In genomic region chr12:47080725-47081502, GRCh38 we compare ENCODE assay signal across 8 cellular contexts. TPM values are rescaled to one million over a fixed set of nuclear protein-coding genes. Genes with fewer than 3 reads are reported as not detected.
DNase-seq lines count a peak whose midpoint lies in the region; ATAC-seq and TF ChIP-seq lines count a peak whose summit lies in the region.

No MANE protein-coding gene starts in this region.

- POLR2A ChIA-PET in PC-9 (lab: Charles Lee; ENCODE audit: unreplicated experiment): interaction anchor here (0.6 kb wide), 1 partner anchor 52 kb away, joined by 7 read pairs; no protein-coding TSS in a partner anchor

- H3K36me3 ChIP-seq in PC-9 (ENCODE audit: low read depth): peaks cover 31% of the 10 kb centered on the region
- H3K36me3 ChIP-seq in parathyroid adenoma (ENCODE audit: control insufficient read depth, insufficient read depth, low read length): no peaks in the 10 kb centered on the region
- peaks cover 0 to 4% of the 10 kb centered on the region in 2 donors for H3K36me3 ChIP-seq in aorta (ENCODE audit: control insufficient read depth in 1 of 2, insufficient read depth in 2 of 2, low read length in 1 of 2)

- peak overlapping the region; percentile 95 for H3K4me2 ChIP-seq in PC-9
- no peak overlapping the region for H3K4me2 ChIP-seq in parathyroid adenoma (ENCODE audit: low read length)

- H3K27me3 ChIP-seq in PC-9 (ENCODE audit: insufficient read depth, low read depth) (no peaks in the 10 kb centered on the region), parathyroid adenoma (ENCODE audit: control insufficient read depth, insufficient read depth, low read length) (no peaks in the 10 kb centered on the region), aorta (ENCODE audit: control insufficient read depth in 1 of 2, insufficient read depth in 2 of 2, low read length in 1 of 2) (no peaks in the 10 kb centered on the region)

- CTCF ChIA-PET in PC-9 (lab: Charles Lee): interaction anchor here (0.5 to 1.3 kb wide), 3 partner anchors 47 to 200 kb away, joined by 5 read pairs; no protein-coding TSS in a partner anchor

- H3K4me3 ChIP-seq in PC-9 (peak overlapping the region; percentile 96), parathyroid adenoma (ENCODE audit: low read depth, low read length) (no peak overlapping the region), aorta (ENCODE audit: low read length in 2 of 2) (peak overlapping the region; percentile 80 to 95)

- in situ Hi-C loops in GM13977 (cut with MboI; ENCODE audit: low pct_unique_long_range_greater_than_20kb, low sequenced_read_pairs, unreplicated experiment): no loop called here

- TF ChIP-seq CTCF in GM13977 (IDR thresholded peaks at IDR 0.05; ENCODE audit: extremely low read depth, insufficient read depth, missing control alignments): no peak
- TF ChIP-seq CTCF in PC-9 (conservative IDR thresholded peaks at IDR 0.05): no peak
- TF ChIP-seq CTCF in parathyroid adenoma (IDR thresholded peaks at IDR 0.05): no peak

- ATAC-seq in aorta (ENCODE audit: low FRiP score) (peak; percentile 59), GM21360 (IDR thresholded peaks at IDR 0.05; ENCODE audit: unreplicated experiment) (no peak)

- H3K79me2 ChIP-seq in PC-9 (ENCODE audit: low read depth) (peaks cover 68% of the 10 kb centered on the region), parathyroid adenoma (no peaks in the 10 kb centered on the region)

- H3K9me3 ChIP-seq in PC-9 (ENCODE audit: insufficient read depth, low read depth): 0 out of 2 replicates have a peak, but pooled peaks cover 1% of the 10 kb centered on the region
- no peaks in the 10 kb centered on the region for H3K9me3 ChIP-seq in parathyroid adenoma (ENCODE audit: control insufficient read depth, low read length)
- H3K9me3 ChIP-seq in aorta (ENCODE audit: control insufficient read depth, low read length): no peaks in the 10 kb centered on the region

- 9 to 11% methylated on average over 26 of the region's 26 CpGs for WGBS in aorta, 2 donors

- DNase-seq in GM13977 (ENCODE audit: low spot score): peak; percentile 19
- peak; percentile 49 to 79 for DNase-seq in PC-9
- DNase-seq in activated gamma-delta T cell (lab: John Stamatoyannopoulos, UW): peak; percentile 28
- peak; percentile 84 for DNase-seq in glomerular visceral epithelial cell (ENCODE audit: extremely low spot score)
- DNase-seq in aorta: peak; percentile 84 to 88
- no peak for DNase-seq in NCI-H2171 treated with DMSO at 0.1 percent for 48 hours (lab: John Stamatoyannopoulos, UW)

- peaks cover 48% of the 10 kb centered on the region for H3K4me1 ChIP-seq in PC-9 (replicated peaks; ENCODE audit: insufficient read depth)
- H3K4me1 ChIP-seq in parathyroid adenoma: peaks cover 5% of the 10 kb centered on the region
- peaks cover 6% of the 10 kb centered on the region in 2 donors for H3K4me1 ChIP-seq in aorta (ENCODE audit: control insufficient read depth in 1 of 2, insufficient read depth in 2 of 2, low read length in 2 of 2)

- intact Hi-C loops in PC-9 (cut with micrococcal nuclease; ENCODE audit: unreplicated experiment): loop anchor here (1.0 kb wide), 3 partner anchors 14 to 226 kb away; no protein-coding TSS in a partner anchor
- intact Hi-C loops in aorta (cut with DNase I): loop anchor here (5.0 to 10.0 kb wide), 3 partner anchors 44 to 424 kb away; no protein-coding TSS in a partner anchor

- no peaks in the 10 kb centered on the region for H4K20me1 ChIP-seq in PC-9 (ENCODE audit: insufficient read depth)

- no peaks in the 10 kb centered on the region for H3K9me2 ChIP-seq in PC-9 (ENCODE audit: insufficient read depth)

- peak overlapping the region; percentile 83 for H2AFZ ChIP-seq in PC-9
- peak overlapping the region; percentile 82 for H2AFZ ChIP-seq in parathyroid adenoma

- no peak overlapping the region for H3K9ac ChIP-seq in parathyroid adenoma

- TSS peak; percentile 56 for BruUV-seq in PC-9 (replicated peaks; lab: Mats Ljungman, UMichigan)

- H3F3A ChIP-seq in PC-9 (ENCODE audit: insufficient read depth, low read depth): peaks cover 45% of the 10 kb centered on the region

- H3K27ac ChIP-seq in PC-9 (peak overlapping the region; percentile 98), parathyroid adenoma (peak overlapping the region; percentile 74), aorta (ENCODE audit: low read depth in 1 of 2, low read length in 2 of 2) (peak overlapping the region; percentile 88 to 90)

RNA-seq across cellular contexts. Expression of gene AMIGO2, which starts 1.2 kb away (rescaled TPM):
- 41.9 and 46.3 TPM in 2 replicates for total RNA-seq in PC-9 (2021)
- total RNA-seq in aorta: 10 to 100 TPM; 23.1 to 72.1 TPM
- polyA plus RNA-seq in aorta: 10 to 100 TPM; 12.0 to 39.2 TPM

RNA-seq across cellular contexts. Expression of gene PCED1B, which starts 1.5 kb away (rescaled TPM):
- 10.9 and 11.2 TPM in 2 replicates for total RNA-seq in PC-9 (2021)
- total RNA-seq in aorta: 10 to 100 TPM; 11.0 to 12.6 TPM
- 10 to 100 TPM in 1 of 2 donors, 1 to 10 TPM in 1; 2.0 to 12.2 TPM for polyA plus RNA-seq in aorta
